Comparison of ENCODE assay signal across 18 cellular contexts in the genomic region with DNA sequence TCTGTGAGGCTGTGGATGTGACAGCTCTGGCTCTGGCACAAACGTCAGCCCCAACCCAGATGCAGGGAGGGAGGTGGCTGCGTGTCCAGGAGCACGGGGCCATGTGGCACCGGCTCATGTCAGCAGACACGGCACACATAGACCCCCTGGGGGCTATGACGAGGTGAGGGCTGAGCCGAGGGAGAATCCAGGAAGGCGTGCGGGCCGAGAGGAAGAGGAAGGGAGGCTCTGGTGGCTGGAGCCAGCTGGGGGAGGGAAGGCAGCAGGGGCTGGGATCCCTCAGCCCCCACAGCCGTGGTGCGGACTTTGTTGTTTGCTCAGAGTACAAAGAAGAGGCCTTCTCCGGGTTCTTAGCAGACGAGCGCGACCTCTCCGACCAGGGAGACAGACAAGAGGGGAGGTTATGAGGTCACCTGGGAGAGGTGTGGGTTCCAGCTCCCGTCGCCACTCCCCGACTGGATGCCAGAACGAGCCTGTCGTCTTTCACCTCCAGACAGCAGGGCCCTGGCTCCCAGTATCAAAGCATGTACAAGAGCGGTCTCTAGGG.
"Had no signal": no experiment of that assay in that cellular context is flagged by ENCODE, and none has a peak within 500 bp of the region (broad histone marks: within the 10 kb centered on the region; RNA-seq: fewer than 3 reads in every experiment).

No MANE protein-coding gene starts in this region.

- H3K4me1 ChIP-seq: foreskin keratinocyte had no signal

- H3K9me3 ChIP-seq: tibial nerve, vagina had no signal

- H3K27me3 Mint-ChIP-seq: activated naive CD8-positive, alpha-beta T cell treated with anti-CD3 and anti-CD28 coated beads for 36 hours; memory B cell; naive thymus-derived CD8-positive, alpha-beta T cell; stimulated activated naive CD8-positive, alpha-beta T cell treated with anti-CD3 and anti-CD28 coated beads, Interleukin-15, Interleukin-2, amounts not matched to agents 100 ng/mL and 50 ng/mL, for 24 hours had no signal

- H3K4me3 Mint-ChIP-seq: activated naive CD8-positive, alpha-beta T cell treated with anti-CD3 and anti-CD28 coated beads for 36 hours; activated T-cell treated with anti-CD3 and anti-CD28 coated beads, Interleukin-2, amount 50 U/mL, for 72 hours; dendritic cell treated with granulocyte-macrophage colony-stimulating factor and Interleukin-4, amounts not matched to agents 40 ng/mL and 50 ng/mL, for 4 days; effector memory CD8-positive, alpha-beta T cell; memory B cell; naive thymus-derived CD8-positive, alpha-beta T cell; stimulated activated naive CD8-positive, alpha-beta T cell treated with anti-CD3 and anti-CD28 coated beads, Interleukin-15, Interleukin-2, amounts not matched to agents 100 ng/mL and 50 ng/mL, for 24 hours had no signal

- H3K27ac ChIP-seq: foreskin keratinocyte, tibial nerve, vagina, WERI-Rb-1 had no signal

- H3K4me3 ChIP-seq: tibial nerve, vagina had no signal

- H3K9me3 Mint-ChIP-seq: activated naive CD8-positive, alpha-beta T cell treated with anti-CD3 and anti-CD28 coated beads for 36 hours; activated T-cell treated with anti-CD3 and anti-CD28 coated beads, Interleukin-2, amount 50 U/mL, for 72 hours; dendritic cell treated with granulocyte-macrophage colony-stimulating factor and Interleukin-4, amounts not matched to agents 40 ng/mL and 50 ng/mL, for 4 days; effector memory CD8-positive, alpha-beta T cell; memory B cell; naive thymus-derived CD8-positive, alpha-beta T cell; stimulated activated naive CD8-positive, alpha-beta T cell treated with anti-CD3 and anti-CD28 coated beads, Interleukin-15, Interleukin-2, amounts not matched to agents 100 ng/mL and 50 ng/mL, for 24 hours had no signal

- H3K27ac Mint-ChIP-seq: activated naive CD8-positive, alpha-beta T cell treated with anti-CD3 and anti-CD28 coated beads for 36 hours; activated T-cell treated with anti-CD3 and anti-CD28 coated beads, Interleukin-2, amount 50 U/mL, for 72 hours; dendritic cell treated with granulocyte-macrophage colony-stimulating factor and Interleukin-4, amounts not matched to agents 40 ng/mL and 50 ng/mL, for 4 days; effector memory CD8-positive, alpha-beta T cell; naive thymus-derived CD8-positive, alpha-beta T cell; stimulated activated naive CD8-positive, alpha-beta T cell treated with anti-CD3 and anti-CD28 coated beads, Interleukin-15, Interleukin-2, amounts not matched to agents 100 ng/mL and 50 ng/mL, for 24 hours had no signal

- ATAC-seq: activated T-cell treated with anti-CD3 and anti-CD28 coated beads, Interleukin-2, amount 50 U/mL, for 72 hours; effector memory CD8-positive, alpha-beta T cell; foreskin keratinocyte; naive thymus-derived CD8-positive, alpha-beta T cell had no signal

- H3K36me3 ChIP-seq: tibial nerve, vagina, WERI-Rb-1 had no signal

- DNase-seq: activated CD4-positive, alpha-beta T cell treated with anti-CD3 and anti-CD28 coated beads for 1 hour; activated CD4-positive, alpha-beta T cell treated with anti-CD3 and anti-CD28 coated beads, Interleukin-2, amount 50 U/mL, for 4 hours; activated gamma-delta T cell treated with Interleukin-2 at 50 U/mL for 16 hours; activated naive CD8-positive, alpha-beta T cell treated with anti-CD3 and anti-CD28 coated beads for 36 hours; activated T-cell treated with anti-CD3 and anti-CD28 coated beads, Interleukin-2, amount 50 U/mL, for 72 hours; amniotic stem cell; effector memory CD8-positive, alpha-beta T cell; foreskin keratinocyte; kidney; naive thymus-derived CD8-positive, alpha-beta T cell; occipital lobe; retina; WERI-Rb-1 had no signal

- H3K36me3 Mint-ChIP-seq: activated naive CD8-positive, alpha-beta T cell treated with anti-CD3 and anti-CD28 coated beads for 36 hours; naive thymus-derived CD8-positive, alpha-beta T cell had no signal

- H3K27me3 ChIP-seq: tibial nerve, vagina had no signal
